In genomic region chr11:11916981-11917399, GRCh38 we compare ENCODE assay signal across 13 cellular contexts.
DNase-seq lines count a peak whose midpoint lies in the region; ATAC-seq and TF ChIP-seq lines count a peak whose summit lies in the region.
"Had no signal": no experiment of that assay in that cellular context is flagged by ENCODE, and none has a peak within 500 bp of the region (broad histone marks: within the 10 kb centered on the region; RNA-seq: fewer than 3 reads in every experiment).

No MANE protein-coding gene starts in this region.

- peaks cover 0 to 6% (median 0%) of the 10 kb centered on the region in 3 experiments for H3K36me3 ChIP-seq in naive thymus-derived CD4-positive, alpha-beta T cell (ENCODE audit: control insufficient read depth in 2 of 3, insufficient read depth in 3 of 3, low read length in 3 of 3)
- H3K36me3 ChIP-seq: thyroid gland had no signal

- POLR2A ChIA-PET in naive thymus-derived CD4-positive, alpha-beta T cell (lab: Charles Lee), result no interaction called here

- H3K4me3 ChIP-seq in AG10803 (ENCODE audit: low read length), result no peak overlapping the region
- H3K4me3 ChIP-seq in naive thymus-derived CD4-positive, alpha-beta T cell (ENCODE audit: low read length), result no peak overlapping the region
- H3K4me3 ChIP-seq: thyroid gland had no signal

- DNase-seq in AG10803 (ENCODE audit: low read depth) (peak; percentile 87), NCI-H226 (peak; percentile 93), dedifferentiated amniotic fluid mesenchymal stem cell (ENCODE audit: extremely low spot score) (peak; percentile 93), NOMO-1 treated with dmso at 0.1 percent for 144 hours (lab: John Stamatoyannopoulos, UW; ENCODE audit: unreplicated experiment) (no peak), germinal center (ENCODE audit: low spot score) (no peak)
- DNase-seq in naive thymus-derived CD4-positive, alpha-beta T cell, result no peak
- DNase-seq: activated CD4-positive, alpha-beta T cell treated with anti-CD3 and anti-CD28 coated beads, Interleukin-2, amount 10 ng/mL, durations not matched to agents 24 days and 14 days; cerebellar nuclear complex; immature natural killer cell; Karpas-422 had no signal

- CTCF ChIA-PET in naive thymus-derived CD4-positive, alpha-beta T cell (lab: Charles Lee), result no interaction called here

- peaks cover 0 to 13% (median 7%) of the 10 kb centered on the region in 7 donors for H3K4me1 Mint-ChIP-seq in naive thymus-derived CD4-positive, alpha-beta T cell
- H3K4me1 Mint-ChIP-seq in activated T-helper 17 cell treated with anti-CD3 and anti-CD28 coated beads, Interleukin-2, amount 50 U/mL, for 72 hours, result peaks cover 3% of the 10 kb centered on the region
- H3K4me1 Mint-ChIP-seq: activated CD4-positive, alpha-beta T cell treated with anti-CD3 and anti-CD28 coated beads, Interleukin-2, amount 10 ng/mL, durations not matched to agents 24 days and 14 days; immature natural killer cell had no signal

- intact Hi-C loops in naive thymus-derived CD4-positive, alpha-beta T cell (cut with micrococcal nuclease), result no loop called here

- no peak for ATAC-seq in naive thymus-derived CD4-positive, alpha-beta T cell
- ATAC-seq in activated T-helper 17 cell treated with anti-CD3 and anti-CD28 coated beads, Interleukin-2, amount 50 U/mL, for 72 hours (replicated peaks), result no peak
- ATAC-seq in activated CD4-positive, CD25-positive, alpha-beta regulatory T cell treated with anti-CD3 and anti-CD28 coated beads, Interleukin-2, amount 50 U/mL, for 24 hours, result no peak

- TF ChIP-seq CTCF in AG10803 (conservative IDR thresholded peaks at IDR 0.05; ENCODE audit: low read length), result no peak

- peaks cover 0 to 17% (median 15%) of the 10 kb centered on the region in 5 donors for H3K36me3 Mint-ChIP-seq in naive thymus-derived CD4-positive, alpha-beta T cell
- peaks cover 72% of the 10 kb centered on the region for H3K36me3 Mint-ChIP-seq in activated T-helper 17 cell treated with anti-CD3 and anti-CD28 coated beads, Interleukin-2, amount 50 U/mL, for 72 hours (ENCODE audit: low read depth)

- H3K9me3 ChIP-seq in naive thymus-derived CD4-positive, alpha-beta T cell (ENCODE audit: control insufficient read depth in 2 of 3, low read length in 3 of 3), result no peaks in the 10 kb centered on the region
- H3K9me3 ChIP-seq: thyroid gland had no signal

- no peak overlapping the region for H3K4me3 Mint-ChIP-seq in naive thymus-derived CD4-positive, alpha-beta T cell
- H3K4me3 Mint-ChIP-seq in activated T-helper 17 cell treated with anti-CD3 and anti-CD28 coated beads, Interleukin-2, amount 50 U/mL, for 72 hours, result no peak overlapping the region
- H3K4me3 Mint-ChIP-seq: activated CD4-positive, alpha-beta T cell treated with anti-CD3 and anti-CD28 coated beads, Interleukin-2, amount 10 ng/mL, durations not matched to agents 24 days and 14 days; immature natural killer cell had no signal

- H3K4me1 ChIP-seq in naive thymus-derived CD4-positive, alpha-beta T cell (ENCODE audit: control insufficient read depth in 2 of 2, insufficient read depth in 2 of 2, low read length in 2 of 2), result no peaks in the 10 kb centered on the region

- peak overlapping the region in 8 of 9 donors; percentile 6 to 87 (median 45) for H3K27ac Mint-ChIP-seq in naive thymus-derived CD4-positive, alpha-beta T cell
- no peak overlapping the region for H3K27ac Mint-ChIP-seq in activated T-helper 17 cell treated with anti-CD3 and anti-CD28 coated beads, Interleukin-2, amount 50 U/mL, for 72 hours
- H3K27ac Mint-ChIP-seq: activated CD4-positive, alpha-beta T cell treated with anti-CD3 and anti-CD28 coated beads, Interleukin-2, amount 10 ng/mL, durations not matched to agents 24 days and 14 days had no signal

- no peaks in the 10 kb centered on the region for H3K27me3 Mint-ChIP-seq in naive thymus-derived CD4-positive, alpha-beta T cell
- no peaks in the 10 kb centered on the region for H3K27me3 Mint-ChIP-seq in activated T-helper 17 cell treated with anti-CD3 and anti-CD28 coated beads, Interleukin-2, amount 50 U/mL, for 72 hours
- H3K27me3 Mint-ChIP-seq: activated CD4-positive, alpha-beta T cell treated with anti-CD3 and anti-CD28 coated beads, Interleukin-2, amount 10 ng/mL, durations not matched to agents 24 days and 14 days had no signal

- no peak overlapping the region for H3K27ac ChIP-seq in naive thymus-derived CD4-positive, alpha-beta T cell (ENCODE audit: low read depth, low read length)
- H3K27ac ChIP-seq: thyroid gland had no signal

- H3K9me3 Mint-ChIP-seq in naive thymus-derived CD4-positive, alpha-beta T cell, result no peaks in the 10 kb centered on the region
- no peaks in the 10 kb centered on the region for H3K9me3 Mint-ChIP-seq in activated T-helper 17 cell treated with anti-CD3 and anti-CD28 coated beads, Interleukin-2, amount 50 U/mL, for 72 hours
- H3K9me3 Mint-ChIP-seq: activated CD4-positive, alpha-beta T cell treated with anti-CD3 and anti-CD28 coated beads, Interleukin-2, amount 10 ng/mL, durations not matched to agents 24 days and 14 days; immature natural killer cell had no signal

- H3K27me3 ChIP-seq in naive thymus-derived CD4-positive, alpha-beta T cell (ENCODE audit: control insufficient read depth in 2 of 2, insufficient read depth in 2 of 2, low read length in 2 of 2), result no peaks in the 10 kb centered on the region
- H3K27me3 ChIP-seq: thyroid gland had no signal

Comparison
In these comparisons a context has a peak if more than half of its experiments do, and no peak if none do; other contexts are left out.
1. DNase-seq: peak in AG10803 (single experiment), NCI-H226 (single experiment) and dedifferentiated amniotic fluid mesenchymal stem cell (single experiment); none in naive thymus-derived CD4-positive, alpha-beta T cell (0 of 9), NOMO-1 treated with dmso at 0.1 percent for 144 hours (single experiment) and germinal center (single experiment).